ENCODE assay signal across 1 cellular context in genomic region chr12:9648701-9649531, GRCh38.
TF ChIP-seq lines count a peak whose summit lies in the region.

No MANE protein-coding gene starts in this region.

TF ChIP-seq in endothelial cell of umbilical vein, 7 proteins besides CTCF, POLR2A, EP300 and RAD21 (continued from another document):
- TF ChIP-seq EZH2 (IDR thresholded peaks at IDR 0.05; ENCODE audit: borderline replicate concordance, low read depth, low read length, severe bottlenecking), result no peak
- TF ChIP-seq MYC (IDR thresholded peaks at IDR 0.05; ENCODE audit: low read depth, low read length), result no peak
